Comparison of ENCODE assay signal across 21 cellular contexts in genomic region chr1:50214764-50215163, GRCh38.
"Had no signal": no experiment of that assay in that cellular context is flagged by ENCODE, and none has a peak within 500 bp of the region (broad histone marks: within the 10 kb centered on the region; RNA-seq: fewer than 3 reads in every experiment).

No MANE protein-coding gene starts in this region.

- H3K27ac ChIP-seq: foreskin keratinocyte, spleen, thyroid gland, WERI-Rb-1 had no signal

- H3K4me3 ChIP-seq: spleen, thyroid gland had no signal

- H3K9me3 ChIP-seq: spleen, thyroid gland had no signal

- H3K27me3 ChIP-seq: foreskin keratinocyte, thyroid gland had no signal

- FAIRE-seq: astrocyte, colon, TTC549 had no signal

- H3K4me1 ChIP-seq: foreskin keratinocyte, spleen, thyroid gland had no signal

- DNase-seq: activated CD4-positive, alpha-beta T cell treated with anti-CD3 and anti-CD28 coated beads for 1 hour; activated CD4-positive, alpha-beta T cell treated with anti-CD3 and anti-CD28 coated beads, Interleukin-2, amount 50 U/mL, for 1 hour; activated CD8-positive, alpha-beta memory T cell treated with anti-CD3 and anti-CD28 coated beads, Interleukin-2, amount 50 U/mL, for 48 hours; activated naive CD4-positive, alpha-beta T cell; activated naive CD8-positive, alpha-beta T cell treated with anti-CD3 and anti-CD28 coated beads for 36 hours; activated T-cell treated with anti-CD3 and anti-CD28 coated beads, Interleukin-2, amount 50 U/mL, for 4 hours; effector memory CD4-positive, alpha-beta T cell; foreskin keratinocyte; left ventricle myocardium superior; midbrain; natural killer cell; retina; spleen; stimulated activated CD4-positive, alpha-beta T cell treated with anti-CD3 and anti-CD28 coated beads, Interleukin-4, amount 100 ng/mL, for 24 hours; stimulated activated naive CD8-positive, alpha-beta T cell treated with anti-CD3 and anti-CD28 coated beads, Interleukin-15, Interleukin-2, amounts not matched to agents 100 U/mL and 50 U/mL, for 24 hours; substantia nigra; thyroid gland; WERI-Rb-1 had no signal

- ATAC-seq: activated T-cell treated with anti-CD3 and anti-CD28 coated beads, Interleukin-2, amount 50 U/mL, for 4 hours; foreskin keratinocyte; left ventricle myocardium superior; natural killer cell; stimulated activated naive CD8-positive, alpha-beta T cell treated with anti-CD3 and anti-CD28 coated beads, Interleukin-15, Interleukin-2, amounts not matched to agents 100 U/mL and 50 U/mL, for 24 hours had no signal

- H3K36me3 ChIP-seq: spleen, thyroid gland, WERI-Rb-1 had no signal
